In the genomic region with DNA sequence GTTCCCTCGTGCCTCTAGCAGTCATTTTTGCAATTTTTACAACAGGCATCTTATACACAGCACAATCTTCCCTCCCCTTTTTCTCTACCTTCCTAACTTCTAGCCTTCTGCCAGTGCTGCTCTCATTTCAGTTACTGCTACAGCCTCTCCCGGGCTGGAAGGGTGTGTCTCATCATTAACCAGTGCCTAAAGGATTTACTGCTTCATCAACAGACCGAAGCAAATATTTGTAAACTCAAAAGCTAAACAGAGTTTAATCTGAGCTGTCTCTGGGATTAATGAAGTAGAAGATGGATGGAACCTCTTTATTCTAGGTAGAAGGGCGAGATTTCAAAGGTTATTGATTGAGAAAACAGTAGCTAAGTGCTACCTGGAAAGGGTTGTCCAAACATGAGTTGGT, we compare ENCODE assay signal across 25 cellular contexts.
A peak's percentile ranks its signal among the peaks of the same experiment; 100 is the strongest.
DNase-seq lines count a peak whose midpoint lies in the region; ATAC-seq and TF ChIP-seq lines count a peak whose summit lies in the region.
"Had no signal": no experiment of that assay in that cellular context is flagged by ENCODE, and none has a peak within 500 bp of the region (broad histone marks: within the 10 kb centered on the region; RNA-seq: fewer than 3 reads in every experiment).

No MANE protein-coding gene starts in this region.

- WGBS in spleen, 5 donors, result 63 to 91% (median 76%) methylated on average over 4 of the region's 4 CpGs
- WGBS in neuronal stem cell (ENCODE audit: extremely low coverage in 2 of 2, insufficient read length in 2 of 2, insufficient replicate concordance in 1 of 2), 2 donors, result no CpG with 5 or more reads among the region's 4 CpGs

- H3K27me3 ChIP-seq in spleen (replicated peaks in 1 of 7) (no peaks in the 10 kb centered on the region), neuronal stem cell (ENCODE audit: control insufficient read depth in 3 of 3, insufficient read depth in 3 of 3, low read depth in 1 of 3, low read length in 3 of 3) (no peaks in the 10 kb centered on the region)
- H3K27me3 ChIP-seq: BLaER1, SJSA1, testis had no signal

- H3K4me3 ChIP-seq in spleen, result no peak overlapping the region
- no peak overlapping the region for H3K4me3 ChIP-seq in neuronal stem cell (ENCODE audit: low read length in 2 of 2)
- H3K4me3 ChIP-seq: BLaER1, GM23248, K562, SJSA1, testis had no signal

- H3K4me3 Mint-ChIP-seq in activated CD4-positive, alpha-beta T cell treated with anti-CD3 and anti-CD28 coated beads, Interleukin-2, amount 10 ng/mL, durations not matched to agents 7 days and 5 days, result no peak overlapping the region
- H3K4me3 Mint-ChIP-seq in activated T-cell treated with anti-CD3 and anti-CD28 coated beads, Interleukin-2, amount 50 U/mL, for 4 hours, result no peak overlapping the region
- H3K4me3 Mint-ChIP-seq: activated CD4-positive, alpha-beta memory T cell treated with anti-CD3 and anti-CD28 coated beads, Interleukin-2, amount 10 ng/mL, durations not matched to agents 7 days and 5 days; activated naive CD4-positive, alpha-beta T cell treated with anti-CD3 and anti-CD28 coated beads, Interleukin-2, amount 10 ng/mL, durations not matched to agents 7 days and 5 days; T-helper 17 cell; WTC11 had no signal

- POLR2A ChIA-PET in activated CD4-positive, alpha-beta T cell treated with anti-CD3 and anti-CD28 coated beads, Interleukin-2, amount 10 ng/mL, durations not matched to agents 7 days and 5 days (lab: Charles Lee), result no interaction called here

- no peaks in the 10 kb centered on the region for H3K36me3 Mint-ChIP-seq in activated CD4-positive, alpha-beta T cell treated with anti-CD3 and anti-CD28 coated beads, Interleukin-2, amount 10 ng/mL, durations not matched to agents 7 days and 5 days (ENCODE audit: low read depth)
- no peaks in the 10 kb centered on the region for H3K36me3 Mint-ChIP-seq in activated T-cell treated with anti-CD3 and anti-CD28 coated beads, Interleukin-2, amount 50 U/mL, for 4 hours (ENCODE audit: insufficient read depth)
- H3K36me3 Mint-ChIP-seq: activated naive CD4-positive, alpha-beta T cell treated with anti-CD3 and anti-CD28 coated beads, Interleukin-2, amount 10 ng/mL, durations not matched to agents 7 days and 5 days; WTC11 had no signal

- H3K27ac Mint-ChIP-seq in activated CD4-positive, alpha-beta T cell treated with anti-CD3 and anti-CD28 coated beads, Interleukin-2, amount 10 ng/mL, durations not matched to agents 7 days and 5 days, result peak overlapping the region; percentile 39
- H3K27ac Mint-ChIP-seq: activated CD4-positive, alpha-beta memory T cell treated with anti-CD3 and anti-CD28 coated beads, Interleukin-2, amount 10 ng/mL, durations not matched to agents 7 days and 5 days; activated naive CD4-positive, alpha-beta T cell treated with anti-CD3 and anti-CD28 coated beads, Interleukin-2, amount 10 ng/mL, durations not matched to agents 7 days and 5 days; T-helper 17 cell; WTC11 had no signal

- H3K36me3 ChIP-seq in spleen, result peaks cover 0 to 19% (median 0%) of the 10 kb centered on the region in 6 donors
- peaks cover 3 to 91% of the 10 kb centered on the region in 2 donors for H3K36me3 ChIP-seq in neuronal stem cell (replicated peaks in 1 of 2; ENCODE audit: control insufficient read depth in 2 of 2, insufficient read depth in 2 of 2, low read length in 2 of 2)
- H3K36me3 ChIP-seq: BLaER1 had no signal

- no peak overlapping the region for H3K27ac ChIP-seq in spleen
- no peak overlapping the region for H3K27ac ChIP-seq in neuronal stem cell (replicated peaks; ENCODE audit: low read length)
- H3K27ac ChIP-seq: BLaER1, GM23248, SJSA1, testis had no signal

- H2AFZ ChIP-seq in neuronal stem cell (ENCODE audit: low read length), result no peak overlapping the region
- H2AFZ ChIP-seq: GM23248 had no signal

- no peak overlapping the region for H3K23ac ChIP-seq in neuronal stem cell (ENCODE audit: low read depth, low read length, poor library complexity)

- H3K4me2 ChIP-seq in neuronal stem cell (ENCODE audit: insufficient read depth, low read length, poor library complexity, severe bottlenecking), result no peak overlapping the region
- H3K4me2 ChIP-seq: BLaER1 had no signal

- H3K14ac ChIP-seq in neuronal stem cell (ENCODE audit: low read length), result no peak overlapping the region

- H3K4ac ChIP-seq in neuronal stem cell (ENCODE audit: low read length), result no peak overlapping the region

- TF ChIP-seq POLR2A in spleen (IDR thresholded peaks at IDR 0.05), result no peak

- no peak overlapping the region for H4K91ac ChIP-seq in neuronal stem cell (ENCODE audit: low read depth, low read length, poor library complexity)

- H2BK5ac ChIP-seq in neuronal stem cell (ENCODE audit: low read length), result no peak overlapping the region

- H3K27me3 Mint-ChIP-seq in activated CD4-positive, alpha-beta T cell treated with anti-CD3 and anti-CD28 coated beads, Interleukin-2, amount 10 ng/mL, durations not matched to agents 7 days and 5 days, result peaks cover 7% of the 10 kb centered on the region
- peaks cover 26% of the 10 kb centered on the region for H3K27me3 Mint-ChIP-seq in activated T-cell treated with anti-CD3 and anti-CD28 coated beads, Interleukin-2, amount 50 U/mL, for 4 hours (ENCODE audit: low read depth)

- TF ChIP-seq CTCF in spleen (IDR thresholded peaks at IDR 0.05 in 8 of 11, conservative IDR thresholded peaks at IDR 0.05 in 3 of 11), result no peak

- no peak for ATAC-seq in HG03460 (IDR thresholded peaks at IDR 0.05; ENCODE audit: unreplicated experiment)
- ATAC-seq in activated T-cell treated with anti-CD3 and anti-CD28 coated beads, Interleukin-2, amount 50 U/mL, for 4 hours, result no peak
- ATAC-seq: K562, right cardiac atrium, T-helper 17 cell, WTC11 had no signal

- no peak overlapping the region for H2BK15ac ChIP-seq in neuronal stem cell (ENCODE audit: low read length)

- intact Hi-C loops in spleen (cut with DNase I; ENCODE audit: low total_unique reads), result no loop called here

- DNase-seq in activated CD4-positive, alpha-beta T cell treated with anti-CD3 and anti-CD28 coated beads, Interleukin-2, amount 10 ng/mL, durations not matched to agents 7 days and 5 days, result no peak
- DNase-seq in activated CD4-positive, alpha-beta T cell treated with anti-CD3 and anti-CD28 coated beads, Interleukin-2, amount 50 U/mL, for 4 hours, result no peak
- DNase-seq in NCI-H748 (lab: John Stamatoyannopoulos, UW; ENCODE audit: unreplicated experiment) (peak; percentile 62), kidney tubule cell (ENCODE audit: low spot score) (peak; percentile 56), spleen (peak; percentile 1), neuronal stem cell (ENCODE audit: low spot score) (no peak)
- DNase-seq in activated T-cell treated with anti-CD3 and anti-CD28 coated beads, Interleukin-2, amount 50 U/mL, for 4 hours, result no peak
- DNase-seq: activated CD4-positive, alpha-beta memory T cell treated with anti-CD3 and anti-CD28 coated beads, Interleukin-2, amount 10 ng/mL, durations not matched to agents 7 days and 5 days; activated naive CD4-positive, alpha-beta T cell treated with anti-CD3 and anti-CD28 coated beads, Interleukin-2, amount 10 ng/mL, durations not matched to agents 7 days and 5 days; activated T-cell treated with anti-CD3 and anti-CD28 coated beads, Interleukin-2, amount 50 U/mL, for 1 hour; anterior cingulate cortex; caudate nucleus; erythroblast; GM23248; hippocampal formation; mammary epithelial cell; NCI-H524 treated with DMSO at 0.1 percent for 48 hours; right cardiac atrium; T-helper 17 cell; testis had no signal

- no peaks in the 10 kb centered on the region for H3K9me3 Mint-ChIP-seq in activated CD4-positive, alpha-beta T cell treated with anti-CD3 and anti-CD28 coated beads, Interleukin-2, amount 10 ng/mL, durations not matched to agents 7 days and 5 days
- no peaks in the 10 kb centered on the region for H3K9me3 Mint-ChIP-seq in activated T-cell treated with anti-CD3 and anti-CD28 coated beads, Interleukin-2, amount 50 U/mL, for 4 hours
- H3K9me3 Mint-ChIP-seq: activated CD4-positive, alpha-beta memory T cell treated with anti-CD3 and anti-CD28 coated beads, Interleukin-2, amount 10 ng/mL, durations not matched to agents 7 days and 5 days; activated naive CD4-positive, alpha-beta T cell treated with anti-CD3 and anti-CD28 coated beads, Interleukin-2, amount 10 ng/mL, durations not matched to agents 7 days and 5 days; WTC11 had no signal

- H2BK120ac ChIP-seq in neuronal stem cell (ENCODE audit: low read depth, low read length), result no peak overlapping the region

- H3K4me1 ChIP-seq in spleen, result peaks cover 9 to 34% (median 21%) of the 10 kb centered on the region in 6 donors
- H3K4me1 ChIP-seq in neuronal stem cell (ENCODE audit: control insufficient read depth in 2 of 2, insufficient read depth in 1 of 2, low read depth in 1 of 2, low read length in 2 of 2), result peaks cover 0 to 8% of the 10 kb centered on the region in 2 donors
- H3K4me1 ChIP-seq: testis had no signal

- no peak overlapping the region for H3K18ac ChIP-seq in neuronal stem cell (ENCODE audit: low read length)

- no peaks in the 10 kb centered on the region for H3K79me1 ChIP-seq in neuronal stem cell (ENCODE audit: low read depth, low read length)

- CTCF ChIA-PET in activated CD4-positive, alpha-beta T cell treated with anti-CD3 and anti-CD28 coated beads, Interleukin-2, amount 10 ng/mL, durations not matched to agents 7 days and 5 days (lab: Charles Lee), result no interaction called here

- H4K8ac ChIP-seq in neuronal stem cell (ENCODE audit: low read depth, low read length), result no peak overlapping the region

- H3K4me1 Mint-ChIP-seq in activated CD4-positive, alpha-beta T cell treated with anti-CD3 and anti-CD28 coated beads, Interleukin-2, amount 10 ng/mL, durations not matched to agents 7 days and 5 days, result no peaks in the 10 kb centered on the region
- H3K4me1 Mint-ChIP-seq in activated T-cell treated with anti-CD3 and anti-CD28 coated beads, Interleukin-2, amount 50 U/mL, for 4 hours (ENCODE audit: low read depth), result no peaks in the 10 kb centered on the region
- H3K4me1 Mint-ChIP-seq: activated CD4-positive, alpha-beta memory T cell treated with anti-CD3 and anti-CD28 coated beads, Interleukin-2, amount 10 ng/mL, durations not matched to agents 7 days and 5 days; activated naive CD4-positive, alpha-beta T cell treated with anti-CD3 and anti-CD28 coated beads, Interleukin-2, amount 10 ng/mL, durations not matched to agents 7 days and 5 days; T-helper 17 cell; WTC11 had no signal

- no peak overlapping the region for H2AK5ac ChIP-seq in neuronal stem cell (ENCODE audit: low read depth, low read length)

- H3K9ac ChIP-seq in neuronal stem cell (ENCODE audit: low read depth, low read length, poor library complexity), result no peak overlapping the region
- H3K9ac ChIP-seq: BLaER1, GM23248 had no signal

- H3K9me3 ChIP-seq in spleen (no peaks in the 10 kb centered on the region), neuronal stem cell (replicated peaks in 1 of 2; ENCODE audit: control insufficient read depth in 2 of 2, insufficient read depth in 1 of 2, low read depth in 1 of 2, low read length in 2 of 2) (no peaks in the 10 kb centered on the region)
- H3K9me3 ChIP-seq: BLaER1, SJSA1, testis had no signal

- H2BK12ac ChIP-seq in neuronal stem cell (ENCODE audit: low read length), result no peak overlapping the region

Comparison
In these comparisons a context has a peak if more than half of its experiments do, and no peak if none do; other contexts are left out.
1. DNase-seq: peak in NCI-H748 (single experiment), kidney tubule cell (single experiment) and spleen (single experiment); none in activated CD4-positive, alpha-beta T cell treated with anti-CD3 and anti-CD28 coated beads, Interleukin-2, amount 10 ng/mL, durations not matched to agents 7 days and 5 days (single experiment), activated CD4-positive, alpha-beta T cell treated with anti-CD3 and anti-CD28 coated beads, Interleukin-2, amount 50 U/mL, for 4 hours (0 of 2), activated T-cell treated with anti-CD3 and anti-CD28 coated beads, Interleukin-2, amount 50 U/mL, for 4 hours (single experiment) and neuronal stem cell (single experiment).